In genomic region chr7:26292768-26293560, GRCh38 we compare ENCODE assay signal across 8 cellular contexts. TPM values are rescaled to one million over a fixed set of nuclear protein-coding genes. Genes with fewer than 3 reads are reported as not detected.
DNase-seq lines count a peak whose midpoint lies in the region; ATAC-seq and TF ChIP-seq lines count a peak whose summit lies in the region.

No MANE protein-coding gene starts in this region.

- CTCF ChIA-PET in Caco-2 (lab: Charles Lee), result no interaction called here

- BruUV-seq in Caco-2 (replicated peaks; lab: Mats Ljungman, UMichigan), result no TSS peak

- intact Hi-C loops in Caco-2 (cut with micrococcal nuclease; ENCODE audit: unreplicated experiment) (no loop called here), adrenal gland (cut with DNase I) (no loop called here)

- no peaks in the 10 kb centered on the region for H3K36me3 Mint-ChIP-seq in Caco-2 (ENCODE audit: insufficient read depth, unreplicated experiment)

- H3K4me1 ChIP-seq in Caco-2 (no peaks in the 10 kb centered on the region), adrenal gland (replicated peaks in 1 of 2) (peaks cover 0 to 22% of the 10 kb centered on the region in 2 donors), muscle layer of duodenum (ENCODE audit: control insufficient read depth in 1 of 2, insufficient read depth in 2 of 2, low read length in 2 of 2) (peaks cover 0 to 6% of the 10 kb centered on the region in 2 donors)

- peak in 1 of 2 experiments; percentile 11 for DNase-seq in Caco-2
- DNase-seq in HuH-7 (ENCODE audit: low spot score), result peak; percentile 52
- peak in 4 of 7 donors; percentile 19 to 55 (median 46) for DNase-seq in adrenal gland
- no peak for DNase-seq in GF-D8 (lab: John Stamatoyannopoulos, UW)
- no peak for DNase-seq in GM10266 (ENCODE audit: extremely low spot score)

- H3K27me3 Mint-ChIP-seq in Caco-2 (ENCODE audit: insufficient read depth, unreplicated experiment), result no peaks in the 10 kb centered on the region

- TF ChIP-seq POLR2A in adrenal gland (IDR thresholded peaks at IDR 0.05), result no peak

- H3K4me3 ChIP-seq in Caco-2 (ENCODE audit: low read depth, low read length) (no peak overlapping the region), adrenal gland (peak overlapping the region in 1 of 4 donors; percentile 75), muscle layer of duodenum (ENCODE audit: low read depth in 1 of 2, low read length in 2 of 2) (peak overlapping the region; percentile 45 to 68)

- ATAC-seq in HG02798 (IDR thresholded peaks at IDR 0.05; ENCODE audit: poor library complexity, unreplicated experiment) (no peak), GM18868 (IDR thresholded peaks at IDR 0.05; ENCODE audit: unreplicated experiment) (no peak)

- POLR2A ChIA-PET in Caco-2 (lab: Charles Lee), result no interaction called here

- peak overlapping the region; percentile 78 for H3K4me3 Mint-ChIP-seq in Caco-2 (ENCODE audit: unreplicated experiment)

- no peaks in the 10 kb centered on the region for H3K9me3 Mint-ChIP-seq in Caco-2 (ENCODE audit: unreplicated experiment)

- H3K9me3 ChIP-seq in Caco-2, result no peaks in the 10 kb centered on the region
- no peaks in the 10 kb centered on the region for H3K9me3 ChIP-seq in adrenal gland (replicated peaks in 1 of 3)
- no peaks in the 10 kb centered on the region for H3K9me3 ChIP-seq in muscle layer of duodenum (ENCODE audit: control insufficient read depth in 1 of 2, low read length in 2 of 2)

- TF ChIP-seq CTCF in Caco-2 (IDR thresholded peaks at IDR 0.05; ENCODE audit: insufficient read depth in 1 of 2, low read depth in 1 of 2, low read length in 1 of 2, severe bottlenecking in 1 of 2, unreplicated experiment in 1 of 2), result no peak
- no peak for TF ChIP-seq CTCF in adrenal gland (IDR thresholded peaks at IDR 0.05)
- no peak for TF ChIP-seq CTCF in GM10266 (IDR thresholded peaks at IDR 0.05; ENCODE audit: control insufficient read depth, insufficient read depth, low read depth, missing control alignments)

- H3K27me3 ChIP-seq in Caco-2 (replicated peaks; ENCODE audit: control insufficient read depth, insufficient read depth, low read length) (no peaks in the 10 kb centered on the region), adrenal gland (no peaks in the 10 kb centered on the region), muscle layer of duodenum (ENCODE audit: low read depth, low read length) (no peaks in the 10 kb centered on the region)

- 74 to 83% (median 79%) methylated on average over 11 of the region's 11 CpGs for WGBS in adrenal gland, 4 donors

- H3K27ac ChIP-seq in adrenal gland, result peak overlapping the region in 1 of 5 donors; percentile 85
- no peak overlapping the region for H3K27ac ChIP-seq in muscle layer of duodenum (ENCODE audit: low read length)

- H3K27ac Mint-ChIP-seq in Caco-2 (ENCODE audit: unreplicated experiment), result no peak overlapping the region

- H3K36me3 ChIP-seq in Caco-2 (ENCODE audit: control insufficient read depth, insufficient read depth, low read length) (no peaks in the 10 kb centered on the region), adrenal gland (replicated peaks in 1 of 2) (no peaks in the 10 kb centered on the region), muscle layer of duodenum (ENCODE audit: control insufficient read depth in 1 of 2, insufficient read depth in 2 of 2, low read length in 2 of 2) (no peaks in the 10 kb centered on the region)

- H3K4me1 Mint-ChIP-seq in Caco-2 (ENCODE audit: low read depth, unreplicated experiment), result peaks cover 10% of the 10 kb centered on the region

RNA-seq across cellular contexts. Expression of gene SNX10, which starts 1.3 kb away (rescaled TPM):
- total RNA-seq in Caco-2 (2022) (7.6 and 8.8 TPM in 2 replicates), adrenal gland (10 to 100 TPM; 11.6 to 48.8 (median 34.3) TPM)
- 10 to 100 TPM; 10.1 to 50.3 (median 15.8) TPM for polyA plus RNA-seq in adrenal gland

Comparison
In these comparisons a context has a peak if more than half of its experiments do, and no peak if none do; other contexts are left out.
1. DNase-seq: peak in HuH-7 (single experiment) and adrenal gland (4 of 7); none in GF-D8 (single experiment) and GM10266 (single experiment).